Comparison of ENCODE assay signal across 8 cellular contexts in genomic region chr10:70887804-70888800, GRCh38. TPM values are rescaled to one million over a fixed set of nuclear protein-coding genes. Genes with fewer than 3 reads are reported as not detected.
DNase-seq lines count a peak whose midpoint lies in the region; ATAC-seq, FAIRE-seq and TF ChIP-seq lines count a peak whose summit lies in the region.

TSS of gene PCBD1 (minus strand) at chr10:70888565. CDS start at chr10:70888533, 32 bp downstream.

- intact Hi-C loops in adrenal gland (cut with DNase I) (no loop called here), left ventricle myocardium superior (cut with micrococcal nuclease) (no loop called here), psoas muscle (cut with DNase I) (loop anchor here in 1 of 2 donors (10.0 kb wide), 1 partner anchor 333 kb away; no protein-coding TSS in a partner anchor)

- H3K36me3 Mint-ChIP-seq in IgD-negative memory B cell: peaks cover 5% of the 10 kb centered on the region

- peak in 1 of 6 experiments; percentile 1 for TF ChIP-seq CTCF in adrenal gland (IDR thresholded peaks at IDR 0.05)
- TF ChIP-seq CTCF in psoas muscle (IDR thresholded peaks at IDR 0.05): no peak

- DNase-seq in DMS53 treated with DMSO at 0.1 percent for 48 hours (lab: John Stamatoyannopoulos, UW; ENCODE audit: unreplicated experiment): peak; percentile 67
- DNase-seq in SW480 (ENCODE audit: low spot score): peak; percentile 75
- DNase-seq in adrenal gland: peak; percentile 76 to 90 (median 83)
- peak; percentile 90 for DNase-seq in left ventricle myocardium superior
- peak; percentile 80 to 84 for DNase-seq in psoas muscle
- peak; percentile 89 for DNase-seq in urothelium cell line (ENCODE audit: low spot score)

- TF ChIP-seq POLR2A in adrenal gland (IDR thresholded peaks at IDR 0.05): peak; percentile 25 to 62

- 0 to 4% (median 1%) methylated on average over 4 to 85 of the region's 85 CpGs for whole genome bisulfite sequencing in adrenal gland, 4 donors
- WGBS in psoas muscle, 3 donors: 1% methylated on average over 39 to 85 of the region's 85 CpGs

- H3K27ac ChIP-seq in adrenal gland: peak within 1 kb of the TSS; percentile 32 to 97 (median 96)
- peak within 1 kb of the TSS; percentile 95 for H3K27ac ChIP-seq in psoas muscle

- H3K27me3 Mint-ChIP-seq in IgD-negative memory B cell: no peaks in the 10 kb centered on the region

- H3K9me3 ChIP-seq in adrenal gland (replicated peaks in 1 of 3) (no peaks in the 10 kb centered on the region), psoas muscle (no peaks in the 10 kb centered on the region)

- H3K27me3 ChIP-seq in adrenal gland (no peaks in the 10 kb centered on the region), psoas muscle (ENCODE audit: insufficient read depth in 3 of 3, low read length in 2 of 3) (no peaks in the 10 kb centered on the region)

- H3K4me1 Mint-ChIP-seq in IgD-negative memory B cell: peaks cover 6 to 13% (median 6%) of the 10 kb centered on the region in 3 donors

- no peaks in the 10 kb centered on the region for H3K9me3 Mint-ChIP-seq in IgD-negative memory B cell

- peak within 1 kb of the TSS; percentile 48 to 81 (median 80) for H3K27ac Mint-ChIP-seq in IgD-negative memory B cell

- peak within 1 kb of the TSS; percentile 85 to 94 (median 91) for H3K4me3 Mint-ChIP-seq in IgD-negative memory B cell

- FAIRE-seq in urothelium cell line (lab: Jason Lieb, UNC): peak; percentile 82

- H3K36me3 ChIP-seq in adrenal gland (replicated peaks in 1 of 2) (peaks cover 0 to 23% of the 10 kb centered on the region in 2 donors), psoas muscle (ENCODE audit: insufficient read depth in 1 of 2, low read depth in 1 of 2) (peaks cover 4 to 30% of the 10 kb centered on the region in 2 donors)

- H3K4me1 ChIP-seq in adrenal gland (replicated peaks in 1 of 2): peaks cover 15 to 26% of the 10 kb centered on the region in 2 donors
- peaks cover 14% of the 10 kb centered on the region for H3K4me1 ChIP-seq in psoas muscle

- H3K4me3 ChIP-seq in adrenal gland: peak within 1 kb of the TSS; percentile 37 to 80 (median 70)
- H3K4me3 ChIP-seq in psoas muscle: peak within 1 kb of the TSS; percentile 81

- ATAC-seq in GM21515 (IDR thresholded peaks at IDR 0.05; ENCODE audit: unreplicated experiment): peak; percentile 76
- ATAC-seq in left ventricle myocardium superior: peak; percentile 82
- peak; percentile 85 to 89 (median 87) for ATAC-seq in psoas muscle

RNA-seq across cellular contexts. Expression of gene PCBD1, which starts in this region (rescaled TPM):
- polyA plus RNA-seq in IgD-negative memory B cell (27.2 TPM), adrenal gland (100 to 1,000 TPM in 2 of 3 donors, 10 to 100 TPM in 1; 76.5 to 213 (median 188) TPM), psoas muscle (10 to 100 TPM; 53.9 to 92.5 (median 78.3) TPM)
- total RNA-seq in adrenal gland (100 to 1,000 TPM in 7 of 8 donors, 10 to 100 TPM in 1; 42.7 to 160 (median 134) TPM), left ventricle myocardium superior (172 TPM), psoas muscle (100 to 1,000 TPM in 2 of 4 donors, 10 to 100 TPM in 2; 58.9 to 133 (median 95.2) TPM)

Comparison
In these comparisons a context has a peak if more than half of its experiments do, and no peak if none do; other contexts are left out.
1. Peak in every context shown above with its lines: DNase-seq, ATAC-seq, H3K4me3 ChIP-seq and H3K27ac ChIP-seq.